8 cellular contexts compared by ENCODE assay signal in the genomic region with DNA sequence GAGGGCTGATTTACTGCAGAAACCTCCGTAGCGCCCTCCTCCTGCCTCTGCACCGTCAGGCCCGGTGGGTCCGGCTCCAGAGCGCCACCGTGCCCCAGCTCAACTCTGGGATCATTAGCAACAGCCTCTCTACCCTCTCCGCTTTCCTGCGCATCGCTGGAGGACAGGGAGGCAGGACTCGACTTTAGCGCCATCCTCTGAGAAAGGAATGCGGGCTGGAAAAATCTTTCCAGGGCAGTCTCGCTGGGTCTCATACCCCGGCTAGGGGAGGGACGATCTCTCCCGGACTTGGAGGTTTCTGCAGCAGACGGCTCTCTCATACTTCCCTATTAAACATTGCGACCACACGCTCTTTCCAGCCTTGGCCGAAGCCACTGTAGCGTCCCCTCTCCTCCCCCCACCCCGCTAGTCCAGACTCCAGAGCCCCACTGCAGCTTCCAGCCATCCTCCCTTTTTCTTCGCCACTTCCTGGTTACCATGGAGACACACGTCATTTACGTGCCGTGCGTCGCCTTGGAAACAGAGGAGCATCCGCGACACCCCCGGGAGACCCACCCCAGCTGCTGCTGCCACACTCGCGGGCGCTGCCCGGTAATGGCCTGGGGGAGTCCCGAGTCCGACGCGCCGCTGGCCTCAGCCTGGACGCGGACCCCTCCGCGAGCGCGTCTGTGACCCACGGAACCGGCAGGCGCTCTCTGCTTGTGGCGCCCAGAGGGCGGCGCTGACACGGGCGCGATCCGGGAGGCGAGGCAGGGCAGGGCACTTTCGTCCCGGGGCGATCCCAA. TPM values are rescaled to one million over a fixed set of nuclear protein-coding genes. Genes with fewer than 3 reads are reported as not detected.
A peak's percentile ranks its signal among the peaks of the same experiment; 100 is the strongest.
DNase-seq lines count a peak whose midpoint lies in the region; ATAC-seq and TF ChIP-seq lines count a peak whose summit lies in the region.

A gene (plus strand): TSS at position 554 of the 785 bp plus-strand sequence. CDS start 479 bp downstream, outside the sequence.

- no peak for TF ChIP-seq POLR2A in esophagus muscularis mucosa (IDR thresholded peaks at IDR 0.05; ENCODE audit: low read depth)

- no peak for TF ChIP-seq EP300 in esophagus muscularis mucosa (IDR thresholded peaks at IDR 0.05)

- peaks cover 40% of the 10 kb centered on the region for H3K27me3 Mint-ChIP-seq in activated T-cell treated with anti-CD3 and anti-CD28 coated beads, Interleukin-2, amount 50 U/mL, for 24 hours

- peaks cover 25 to 41% (median 32%) of the 10 kb centered on the region in 11 experiments for H3K27me3 ChIP-seq in BLaER1 treated with 17β-estradiol and CSF1 and Interleukin-3, amounts not matched to agents 10 nM and 100 nM
- peaks cover 57% of the 10 kb centered on the region for H3K27me3 ChIP-seq in NT2/D1 (ENCODE audit: insufficient read depth, insufficient read length)
- peaks cover 0 to 70% (median 24%) of the 10 kb centered on the region in 4 donors for H3K27me3 ChIP-seq in esophagus muscularis mucosa
- H3K27me3 ChIP-seq in muscle layer of colon (ENCODE audit: control insufficient read depth in 1 of 2, insufficient read depth in 2 of 2, low read length in 2 of 2): peaks cover 29 to 47% of the 10 kb centered on the region in 2 donors

- no peaks in the 10 kb centered on the region for H3K9me3 ChIP-seq in BLaER1 treated with 17β-estradiol and CSF1 and Interleukin-3, amounts not matched to agents 10 nM and 100 nM (replicated peaks in 1 of 11)
- H3K9me3 ChIP-seq in NT2/D1 (ENCODE audit: insufficient read depth, low read length) (no peaks in the 10 kb centered on the region), esophagus muscularis mucosa (no peaks in the 10 kb centered on the region), muscle layer of colon (ENCODE audit: low read length) (no peaks in the 10 kb centered on the region)

- H3K4me1 ChIP-seq in BLaER1 treated with 17β-estradiol and CSF1 and Interleukin-3, amounts not matched to agents 10 nM and 100 nM: peaks cover 31 to 55% (median 36%) of the 10 kb centered on the region in 10 experiments
- H3K4me1 ChIP-seq in NT2/D1 (ENCODE audit: insufficient read depth, insufficient read length) (peaks cover 11% of the 10 kb centered on the region), esophagus muscularis mucosa (peaks cover 22 to 28% (median 25%) of the 10 kb centered on the region in 4 donors), muscle layer of colon (ENCODE audit: insufficient read depth, low read length) (peaks cover 15% of the 10 kb centered on the region)

- no peaks in the 10 kb centered on the region for H3K9me3 Mint-ChIP-seq in activated T-cell treated with anti-CD3 and anti-CD28 coated beads, Interleukin-2, amount 50 U/mL, for 24 hours

- H3K36me3 ChIP-seq in BLaER1 treated with 17β-estradiol and CSF1 and Interleukin-3, amounts not matched to agents 10 nM and 100 nM: no peaks in the 10 kb centered on the region
- H3K36me3 ChIP-seq in NT2/D1 (ENCODE audit: insufficient read depth, insufficient read length, low read length) (no peaks in the 10 kb centered on the region), esophagus muscularis mucosa (no peaks in the 10 kb centered on the region), muscle layer of colon (ENCODE audit: insufficient read depth, low read length) (no peaks in the 10 kb centered on the region)

- peak within 1 kb of the TSS; percentile 77 to 98 (median 94) for H3K4me2 ChIP-seq in BLaER1 treated with 17β-estradiol and CSF1 and Interleukin-3, amounts not matched to agents 10 nM and 100 nM

- peak within 1 kb of the TSS; percentile 65 to 86 (median 76) for H3K4me3 ChIP-seq in BLaER1 treated with 17β-estradiol and CSF1 and Interleukin-3, amounts not matched to agents 10 nM and 100 nM
- peak within 1 kb of the TSS; percentile 72 for H3K4me3 ChIP-seq in NT2/D1 (ENCODE audit: insufficient read length, low read depth)
- H3K4me3 ChIP-seq in esophagus muscularis mucosa: peak within 1 kb of the TSS; percentile 57 to 77 (median 62)
- peak within 1 kb of the TSS; percentile 43 to 92 for H3K4me3 ChIP-seq in muscle layer of colon (ENCODE audit: low read depth in 1 of 2, low read length in 2 of 2)

- peak within 1 kb of the TSS in 1 of 11 experiments; percentile 58; a peak in 2 of 22 replicates for H3K27ac ChIP-seq in BLaER1 treated with 17β-estradiol and CSF1 and Interleukin-3, amounts not matched to agents 10 nM and 100 nM
- H3K27ac ChIP-seq in esophagus muscularis mucosa (replicated peaks in 1 of 4) (peak within 1 kb of the TSS in 1 of 4 donors; percentile 8), muscle layer of colon (ENCODE audit: low read depth, low read length) (no peak within 1 kb of the TSS)

- peak within 1 kb of the TSS; percentile 70 for H3K27ac Mint-ChIP-seq in activated T-cell treated with anti-CD3 and anti-CD28 coated beads, Interleukin-2, amount 50 U/mL, for 24 hours

- ATAC-seq in GM19328 (IDR thresholded peaks at IDR 0.05; ENCODE audit: unreplicated experiment) (peak; percentile 73), HG03469 (IDR thresholded peaks at IDR 0.05; ENCODE audit: unreplicated experiment) (peak; percentile 52)

- peaks cover 28% of the 10 kb centered on the region for H3K4me1 Mint-ChIP-seq in activated T-cell treated with anti-CD3 and anti-CD28 coated beads, Interleukin-2, amount 50 U/mL, for 24 hours (ENCODE audit: low read depth)

- no peaks in the 10 kb centered on the region for H3K36me3 Mint-ChIP-seq in activated T-cell treated with anti-CD3 and anti-CD28 coated beads, Interleukin-2, amount 50 U/mL, for 24 hours (ENCODE audit: low read depth)

- TF ChIP-seq CTCF in esophagus muscularis mucosa (IDR thresholded peaks at IDR 0.05): peak in 1 of 3 experiments; percentile 22

- peak within 1 kb of the TSS; percentile 88 for H3K4me3 Mint-ChIP-seq in activated T-cell treated with anti-CD3 and anti-CD28 coated beads, Interleukin-2, amount 50 U/mL, for 24 hours

- DNase-seq in NT2/D1 (ENCODE audit: low read depth, low spot score) (peak; percentile 69), esophagus muscularis mucosa (ENCODE audit: extremely low spot score) (peak; percentile 91)
- peak; percentile 83 for DNase-seq in activated T-cell treated with anti-CD3 and anti-CD28 coated beads, Interleukin-2, amount 50 U/mL, for 24 hours
- peak; percentile 66 to 68 for DNase-seq in stimulated activated CD8-positive, alpha-beta memory T cell treated with anti-CD3 and anti-CD28 coated beads, Interleukin-7, amount 100 ng/mL, for 4 hours (ENCODE audit: low read depth in 2 of 2)

- 3% methylated on average over 16 of the region's 61 CpGs for WGBS in esophagus muscularis mucosa

- intact Hi-C loops in esophagus muscularis mucosa (cut with DNase I): no loop called here

- H3K9ac ChIP-seq in BLaER1 treated with 17β-estradiol and CSF1 and Interleukin-3, amounts not matched to agents 10 nM and 100 nM: peak within 1 kb of the TSS; percentile 26 to 72 (median 64)
- H3K9ac ChIP-seq in NT2/D1 (ENCODE audit: insufficient read length, low read depth): peak within 1 kb of the TSS; percentile 65
- H3K9ac ChIP-seq in muscle layer of colon (ENCODE audit: low read length): no peak within 1 kb of the TSS

- peaks cover 0 to 13% (median 0%) of the 10 kb centered on the region in 11 experiments; a peak in 3 of 22 replicates for H4K20me1 ChIP-seq in BLaER1 treated with 17β-estradiol and CSF1 and Interleukin-3, amounts not matched to agents 10 nM and 100 nM

RNA-seq across cellular contexts. Expression of the gene that starts here (rescaled TPM):
- 1 to 10 TPM in 3 of 4 donors, under 1 TPM in 1; 0.66 to 2.5 (median 1.7) TPM for total RNA-seq in esophagus muscularis mucosa
